Comparison of ENCODE assay signal across 31 cellular contexts in the genomic region with DNA sequence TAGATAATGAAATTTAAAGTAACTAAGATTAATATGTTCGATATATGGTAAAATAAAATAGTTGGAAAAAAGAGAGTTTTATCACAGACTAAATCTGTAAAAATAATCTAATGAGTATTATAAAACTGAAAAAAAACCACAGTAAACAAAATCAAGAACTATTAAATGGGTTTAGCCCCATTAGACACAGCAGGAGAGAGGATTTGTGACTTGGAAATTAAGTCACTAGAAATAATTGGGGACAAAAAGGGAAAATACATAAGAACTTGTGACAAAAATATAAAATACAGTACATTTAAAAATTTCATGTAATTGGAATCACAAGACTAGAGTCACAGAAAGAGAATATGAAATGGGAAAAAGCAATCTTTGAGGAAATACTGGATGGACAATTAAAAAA.
"Had no signal": no experiment of that assay in that cellular context is flagged by ENCODE, and none has a peak within 500 bp of the region (broad histone marks: within the 10 kb centered on the region; RNA-seq: fewer than 3 reads in every experiment).

No MANE protein-coding gene starts in this region.

- H3K36me3 ChIP-seq: adrenal gland, ascending aorta, brain microvascular endothelial cell, breast epithelium, cardiac muscle cell had no signal

- H3K9me3 ChIP-seq: adrenal gland, ascending aorta, body of pancreas had no signal

- H3K4me1 ChIP-seq: adrenal gland, ascending aorta, body of pancreas, breast epithelium had no signal

- H3K4me3 ChIP-seq: adrenal gland, ascending aorta, body of pancreas, breast epithelium, cardiac muscle cell had no signal

- ATAC-seq: activated naive CD4-positive, alpha-beta T cell treated with anti-CD3 and anti-CD28 coated beads, Interleukin-2, amount 50 U/mL, for 72 hours; activated naive CD8-positive, alpha-beta T cell treated with anti-CD3 and anti-CD28 coated beads, Interleukin-2, amount 50 U/mL, for 24 hours; activated T-cell treated with anti-CD3 and anti-CD28 coated beads, Interleukin-2, amount 50 U/mL, for 4 hours; activated T-cell treated with anti-CD3 and anti-CD28 coated beads, Interleukin-2, amount 50 U/mL, for 72 hours; activated T-helper 17 cell treated with anti-CD3 and anti-CD28 coated beads, Interleukin-2, amount 50 U/mL, for 72 hours; body of pancreas had no signal

- H3K27me3 ChIP-seq: adrenal gland, ascending aorta, body of pancreas, brain microvascular endothelial cell, breast epithelium, cardiac muscle cell had no signal

- H3K27ac ChIP-seq: adrenal gland, ascending aorta, body of pancreas, brain microvascular endothelial cell, breast epithelium, cardiac muscle cell had no signal

- DNase-seq: activated effector memory CD4-positive, alpha-beta T cell treated with anti-CD3 and anti-CD28 coated beads, Interleukin-2, amount 50 U/mL, for 16 hours; activated effector memory CD4-positive, alpha-beta T cell treated with Interleukin-2 at 50 U/mL for 16 hours; activated gamma-delta T cell; activated gamma-delta T cell treated with Interleukin-2 at 50 U/mL for 16 hours; activated naive CD4-positive, alpha-beta T cell; activated naive CD4-positive, alpha-beta T cell treated with anti-CD3 and anti-CD28 coated beads for 36 hours; activated naive CD4-positive, alpha-beta T cell treated with anti-CD3 and anti-CD28 coated beads, Interleukin-2, amount 10 ng/mL, durations not matched to agents 7 days and 5 days; activated naive CD4-positive, alpha-beta T cell treated with anti-CD3 and anti-CD28 coated beads, Interleukin-2, amount 50 U/mL, for 16 hours; activated naive CD4-positive, alpha-beta T cell treated with Interleukin-2 at 50 U/mL for 16 hours; activated naive CD8-positive, alpha-beta T cell treated with anti-CD3 and anti-CD28 coated beads for 36 hours; activated naive CD8-positive, alpha-beta T cell treated with anti-CD3 and anti-CD28 coated beads, Interleukin-2, amount 10 ng/mL, durations not matched to agents 7 days and 5 days; activated naive CD8-positive, alpha-beta T cell treated with anti-CD3 and anti-CD28 coated beads, Interleukin-2, amount 50 U/mL, for 24 hours; activated T-cell treated with anti-CD3 and anti-CD28 coated beads, Interleukin-2, amount 50 U/mL, for 24 hours; activated T-cell treated with anti-CD3 and anti-CD28 coated beads, Interleukin-2, amount 50 U/mL, for 4 hours; activated T-cell treated with anti-CD3 and anti-CD28 coated beads, Interleukin-2, amount 50 U/mL, for 48 hours; activated T-cell treated with anti-CD3 and anti-CD28 coated beads, Interleukin-2, amount 50 U/mL, for 72 hours; adrenal gland; amniotic stem cell; amygdala; anterior cingulate cortex; aorta; body of pancreas; brain microvascular endothelial cell; caudate nucleus; central memory CD4-positive, alpha-beta T cell; cerebellar nuclear complex had no signal
